Comparison of ENCODE assay signal across 14 cellular contexts in genomic region chr16:54374136-54374535, GRCh38.
A peak's percentile ranks its signal among the peaks of the same experiment; 100 is the strongest.
DNase-seq lines count a peak whose midpoint lies in the region; ATAC-seq and TF ChIP-seq lines count a peak whose summit lies in the region.
"Had no signal": no experiment of that assay in that cellular context is flagged by ENCODE, and none has a peak within 500 bp of the region (broad histone marks: within the 10 kb centered on the region; RNA-seq: fewer than 3 reads in every experiment).

No MANE protein-coding gene starts in this region.

- H3K27me3 Mint-ChIP-seq in activated CD4-positive, alpha-beta memory T cell treated with anti-CD3 and anti-CD28 coated beads for 36 hours, result peaks cover 37% of the 10 kb centered on the region

- H3K79me2 ChIP-seq in ACC112 (ENCODE audit: control insufficient read depth, insufficient read depth, low read length, unreplicated experiment) (no peaks in the 10 kb centered on the region), HCT116 (ENCODE audit: insufficient read depth, low read length) (no peaks in the 10 kb centered on the region)

- TF ChIP-seq RAD21 in HCT116 (IDR thresholded peaks at IDR 0.05; ENCODE audit: low read depth), result no peak

- DNase-seq in HCT116 (ENCODE audit: low read depth, low spot score) (no peak), adipocyte (ENCODE audit: low read depth) (peak; percentile 40), left kidney (ENCODE audit: low read depth, low spot score) (peak; percentile 19), psoas muscle (no peak), OCI-M1 (lab: John Stamatoyannopoulos, UW) (no peak), NCI-H1092 (lab: John Stamatoyannopoulos, UW) (no peak)
- DNase-seq in activated CD4-positive, alpha-beta memory T cell treated with anti-CD3 and anti-CD28 coated beads for 36 hours, result no peak
- DNase-seq: activated CD4-positive, alpha-beta T cell treated with anti-CD3 and anti-CD28 coated beads, Interleukin-2, amount 50 U/mL, for 48 hours; effector memory CD4-positive, alpha-beta T cell; right cardiac atrium had no signal

- no peaks in the 10 kb centered on the region for H3K9me3 ChIP-seq in HCT116 (ENCODE audit: control insufficient read depth in 1 of 2, insufficient read depth in 1 of 2, low read depth in 1 of 2, low read length in 2 of 2)
- H3K9me3 ChIP-seq in adipocyte (ENCODE audit: control insufficient read depth, low read length), result peaks cover 23% of the 10 kb centered on the region
- no peaks in the 10 kb centered on the region for H3K9me3 ChIP-seq in psoas muscle

- no peaks in the 10 kb centered on the region for H3K36me3 Mint-ChIP-seq in activated CD4-positive, alpha-beta memory T cell treated with anti-CD3 and anti-CD28 coated beads for 36 hours
- H3K36me3 Mint-ChIP-seq: activated naive CD8-positive, alpha-beta T cell had no signal

- no peak for TF ChIP-seq POLR2A in HCT116 (IDR thresholded peaks at IDR 0.05; ENCODE audit: borderline replicate concordance, extremely low read depth, insufficient read depth, insufficient read length)

- H3K9me2 ChIP-seq in HCT116 (ENCODE audit: insufficient read depth), result no peaks in the 10 kb centered on the region

- CTCF ChIA-PET in HCT116 (lab: Charles Lee), result no interaction called here
- CTCF ChIA-PET in activated CD4-positive, alpha-beta memory T cell treated with anti-CD3 and anti-CD28 coated beads for 36 hours (lab: Charles Lee), result no interaction called here

- no peak overlapping the region for H3K4me3 Mint-ChIP-seq in activated CD4-positive, alpha-beta memory T cell treated with anti-CD3 and anti-CD28 coated beads for 36 hours
- H3K4me3 Mint-ChIP-seq: activated naive CD8-positive, alpha-beta T cell; type B pancreatic cell had no signal

- no peak for ATAC-seq in HCT116
- no peak for ATAC-seq in psoas muscle
- ATAC-seq: right cardiac atrium had no signal

- RAD21 ChIA-PET in HCT116 (lab: Charles Lee; ENCODE audit: low non-redundant PET in 1 of 2, low total read pairs in 2 of 2, uncharacterized antibody in 2 of 2, unreplicated experiment in 2 of 2), result no interaction called here

- peak overlapping the region; percentile 90 for H3K27ac ChIP-seq in ACC112 (ENCODE audit: low read depth, low read length)
- H3K27ac ChIP-seq in HCT116 (ENCODE audit: low read depth, low read length), result no peak overlapping the region
- H3K27ac ChIP-seq in psoas muscle, result no peak overlapping the region
- H3K27ac ChIP-seq: C4-2B had no signal

- H2AFZ ChIP-seq in ACC112 (ENCODE audit: low read length, unreplicated experiment) (peak overlapping the region; percentile 84), HCT116 (ENCODE audit: low read depth, low read length, poor library complexity, severe bottlenecking) (no peak overlapping the region)

- H3K36me3 ChIP-seq in ACC112 (ENCODE audit: insufficient read depth, low read length) (no peaks in the 10 kb centered on the region), HCT116 (ENCODE audit: control insufficient read depth in 1 of 2, insufficient read depth in 2 of 2, low read length in 2 of 2) (no peaks in the 10 kb centered on the region), adipocyte (ENCODE audit: control insufficient read depth, insufficient read depth, low read length, severe bottlenecking) (no peaks in the 10 kb centered on the region), psoas muscle (ENCODE audit: insufficient read depth in 1 of 2, low read depth in 1 of 2) (no peaks in the 10 kb centered on the region)

- H3K4me1 Mint-ChIP-seq in activated CD4-positive, alpha-beta memory T cell treated with anti-CD3 and anti-CD28 coated beads for 36 hours (ENCODE audit: low read depth), result no peaks in the 10 kb centered on the region

- no TSS peak for BruUV-seq in HCT116 (replicated peaks; lab: Mats Ljungman, UMichigan)

- TF ChIP-seq CTCF in HCT116 (IDR thresholded peaks at IDR 0.05 in 2 of 3, conservative IDR thresholded peaks at IDR 0.05 in 1 of 3; ENCODE audit: borderline replicate concordance in 1 of 3, insufficient read depth in 1 of 3, low read depth in 2 of 3, low read length in 2 of 3), result no peak
- TF ChIP-seq CTCF in psoas muscle (IDR thresholded peaks at IDR 0.05), result no peak

- peaks cover 4% of the 10 kb centered on the region for H3K9me3 Mint-ChIP-seq in activated CD4-positive, alpha-beta memory T cell treated with anti-CD3 and anti-CD28 coated beads for 36 hours

- peak overlapping the region; percentile 56 for H3K4me2 ChIP-seq in HCT116 (ENCODE audit: low read length)

- peaks cover 15% of the 10 kb centered on the region for H3K4me1 ChIP-seq in ACC112 (ENCODE audit: control insufficient read depth, insufficient read depth, low read length, unreplicated experiment)
- H3K4me1 ChIP-seq in HCT116 (ENCODE audit: control insufficient read depth in 1 of 2, insufficient read depth in 2 of 2, low read length in 2 of 2), result peaks cover 0 to 15% of the 10 kb centered on the region in 2 experiments; a peak in 2 of 4 replicates
- H3K4me1 ChIP-seq in adipocyte (ENCODE audit: control insufficient read depth, insufficient read depth, low read length), result peaks cover 12% of the 10 kb centered on the region
- H3K4me1 ChIP-seq in psoas muscle, result peaks cover 6% of the 10 kb centered on the region

- POLR2A ChIA-PET in HCT116 (lab: Charles Lee), result no interaction called here
- POLR2A ChIA-PET in activated CD4-positive, alpha-beta memory T cell treated with anti-CD3 and anti-CD28 coated beads for 36 hours (lab: Charles Lee), result no interaction called here

- H3K27me3 ChIP-seq in ACC112 (ENCODE audit: insufficient read depth, low read length) (no peaks in the 10 kb centered on the region), HCT116 (ENCODE audit: insufficient read depth, low read length) (no peaks in the 10 kb centered on the region), adipocyte (replicated peaks; ENCODE audit: control insufficient read depth, insufficient read depth, low read length) (no peaks in the 10 kb centered on the region), psoas muscle (ENCODE audit: insufficient read depth in 3 of 3, low read length in 2 of 3) (peaks cover 0 to 21% (median 0%) of the 10 kb centered on the region in 3 donors)

- no peak overlapping the region for H3K27ac Mint-ChIP-seq in activated CD4-positive, alpha-beta memory T cell treated with anti-CD3 and anti-CD28 coated beads for 36 hours
- H3K27ac Mint-ChIP-seq: activated naive CD8-positive, alpha-beta T cell; type B pancreatic cell had no signal

- 19 to 23% (median 21%) methylated on average over 7 of the region's 7 CpGs for WGBS in psoas muscle, 3 donors

- no peak overlapping the region for H3K9ac ChIP-seq in HCT116 (ENCODE audit: low read length)
- H3K9ac ChIP-seq in adipocyte (ENCODE audit: low read length), result no peak overlapping the region

- intact Hi-C loops in HCT116 (cut with micrococcal nuclease), result no loop called here
- intact Hi-C loops in psoas muscle (cut with DNase I), result no loop called here
- intact Hi-C loops in activated CD4-positive, alpha-beta memory T cell treated with anti-CD3 and anti-CD28 coated beads for 36 hours (cut with micrococcal nuclease), result no loop called here

- H3K4me3 ChIP-seq in ACC112 (ENCODE audit: low read depth, low read length) (peak overlapping the region; percentile 76), HCT116 (replicated peaks in 1 of 2; ENCODE audit: low read depth in 1 of 2, low read length in 2 of 2) (no peak overlapping the region), adipocyte (ENCODE audit: low read length) (peak overlapping the region; percentile 62), psoas muscle (no peak overlapping the region)

- no peaks in the 10 kb centered on the region for H4K20me1 ChIP-seq in HCT116 (ENCODE audit: insufficient read depth)

TF ChIP-seq in HCT116, 20 proteins besides CTCF, POLR2A, EP300 and RAD21:
- TF ChIP-seq SIN3A (IDR thresholded peaks at IDR 0.05; ENCODE audit: low read depth), result no peak
- TF ChIP-seq EGR1 (IDR thresholded peaks at IDR 0.05; ENCODE audit: low read depth), result no peak
- no peak for TF ChIP-seq ATF3 (IDR thresholded peaks at IDR 0.05)
- no peak for TF ChIP-seq ZNF274 (IDR thresholded peaks at IDR 0.05; ENCODE audit: low read depth, low read length)
- no peak for TF ChIP-seq POLR2AphosphoS5 (IDR thresholded peaks at IDR 0.05; ENCODE audit: low read depth, low read length)
- no peak for TF ChIP-seq SRF (IDR thresholded peaks at IDR 0.05; ENCODE audit: low read depth)
- TF ChIP-seq FOSL1 (IDR thresholded peaks at IDR 0.05; ENCODE audit: low read depth), result no peak
- TF ChIP-seq EZH2 (IDR thresholded peaks at IDR 0.05), result no peak
- no peak for TF ChIP-seq TCF7L2 (IDR thresholded peaks at IDR 0.05; ENCODE audit: borderline replicate concordance, extremely low read depth, insufficient read depth, insufficient read length)

Comparison
In these comparisons a context has a peak if more than half of its experiments do, and no peak if none do; other contexts are left out.
1. H3K4me3 ChIP-seq: peak in ACC112 (single experiment) and adipocyte (single experiment); none in HCT116 (0 of 2) and psoas muscle (single experiment).
2. DNase-seq: peak in adipocyte (single experiment) and left kidney (single experiment); none in HCT116 (single experiment), psoas muscle (0 of 2), OCI-M1 (single experiment), NCI-H1092 (single experiment) and activated CD4-positive, alpha-beta memory T cell treated with anti-CD3 and anti-CD28 coated beads for 36 hours (single experiment).